15 cellular contexts compared by ENCODE assay signal in the genomic region with DNA sequence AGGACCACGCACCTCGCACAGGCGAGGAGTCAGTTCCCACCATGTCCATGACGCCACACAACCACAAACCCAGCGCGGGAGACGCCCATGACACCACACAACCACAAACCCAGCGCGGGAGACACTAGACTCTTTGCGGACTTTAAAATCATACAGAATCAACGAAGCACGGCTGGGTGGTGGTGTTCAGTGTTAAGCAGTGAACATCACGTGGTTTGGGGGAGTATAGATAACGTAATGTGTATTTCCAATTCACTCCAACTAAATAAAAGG. TPM values are rescaled to one million over a fixed set of nuclear protein-coding genes. Genes with fewer than 3 reads are reported as not detected.
DNase-seq lines count a peak whose midpoint lies in the region; ATAC-seq and TF ChIP-seq lines count a peak whose summit lies in the region.
"Had no signal": no experiment of that assay in that cellular context is flagged by ENCODE, and none has a peak within 500 bp of the region (broad histone marks: within the 10 kb centered on the region; RNA-seq: fewer than 3 reads in every experiment).

No MANE protein-coding gene starts in this region.

- H3K9me3 Mint-ChIP-seq in activated CD4-positive, alpha-beta T cell treated with anti-CD3 and anti-CD28 coated beads for 36 hours (ENCODE audit: low read depth), result no peaks in the 10 kb centered on the region
- no peaks in the 10 kb centered on the region for H3K9me3 Mint-ChIP-seq in activated naive CD4-positive, alpha-beta T cell treated with anti-CD3 and anti-CD28 coated beads, Interleukin-2, amount 50 U/mL, for 72 hours
- H3K9me3 Mint-ChIP-seq in progenitor cell of endocrine pancreas (ENCODE audit: low read depth), result no peaks in the 10 kb centered on the region

- CTCF ChIA-PET in activated CD4-positive, alpha-beta T cell treated with anti-CD3 and anti-CD28 coated beads for 36 hours (lab: Charles Lee), result no interaction called here

- peak; percentile 46 for DNase-seq in activated CD4-positive, alpha-beta T cell treated with anti-CD3 and anti-CD28 coated beads for 36 hours
- DNase-seq in activated CD4-positive, alpha-beta T cell treated with anti-CD3 and anti-CD28 coated beads, Interleukin-2, amount 50 U/mL, for 1 hour, result no peak
- DNase-seq in HUDEP-2 (lab: John Stamatoyannopoulos, UW; ENCODE audit: unreplicated experiment in 76 of 76) (peak in 73 of 76 experiments; percentile 57 to 97 (median 84)), progenitor cell of endocrine pancreas (ENCODE audit: low spot score, unreplicated experiment) (no peak), Ammon's horn (ENCODE audit: low spot score) (no peak), middle frontal gyrus (ENCODE audit: extremely low spot score, low spot score) (no peak), putamen (ENCODE audit: low spot score) (no peak)
- DNase-seq in activated naive CD4-positive, alpha-beta T cell treated with anti-CD3 and anti-CD28 coated beads, Interleukin-2, amount 50 U/mL, for 72 hours (ENCODE audit: low spot score in 2 of 2), result no peak
- DNase-seq: activated CD4-positive, alpha-beta T cell treated with anti-CD3 and anti-CD28 coated beads, Interleukin-2, amount 50 U/mL, for 48 hours; activated effector memory CD4-positive, alpha-beta T cell treated with anti-CD3 and anti-CD28 coated beads, Interleukin-2, amount 50 U/mL, for 16 hours; effector CD4-positive, alpha-beta T cell; EL; NCI-H1417; T1000 had no signal

- peak overlapping the region; percentile 60 for H3K27ac Mint-ChIP-seq in activated CD4-positive, alpha-beta T cell treated with anti-CD3 and anti-CD28 coated beads for 36 hours
- H3K27ac Mint-ChIP-seq in activated naive CD4-positive, alpha-beta T cell treated with anti-CD3 and anti-CD28 coated beads, Interleukin-2, amount 50 U/mL, for 72 hours, result peak overlapping the region; percentile 58 to 89
- peak overlapping the region; percentile 64 for H3K27ac Mint-ChIP-seq in progenitor cell of endocrine pancreas

- peak; percentile 28 for ATAC-seq in activated CD4-positive, alpha-beta T cell treated with anti-CD3 and anti-CD28 coated beads for 36 hours
- ATAC-seq in activated naive CD4-positive, alpha-beta T cell treated with anti-CD3 and anti-CD28 coated beads, Interleukin-2, amount 50 U/mL, for 72 hours, result peak; percentile 13 to 16
- ATAC-seq: left lung had no signal

- no peak for TF ChIP-seq CTCF in progenitor cell of endocrine pancreas (IDR thresholded peaks at IDR 0.05; ENCODE audit: unreplicated experiment)

- H3K27me3 Mint-ChIP-seq in activated CD4-positive, alpha-beta T cell treated with anti-CD3 and anti-CD28 coated beads for 36 hours, result no peaks in the 10 kb centered on the region
- no peaks in the 10 kb centered on the region for H3K27me3 Mint-ChIP-seq in progenitor cell of endocrine pancreas

- intact Hi-C loops in activated CD4-positive, alpha-beta T cell treated with anti-CD3 and anti-CD28 coated beads for 36 hours (cut with DNase I, micrococcal nuclease), result no loop called here

- peak overlapping the region; percentile 24 for H3K4me3 Mint-ChIP-seq in activated CD4-positive, alpha-beta T cell treated with anti-CD3 and anti-CD28 coated beads for 36 hours
- H3K4me3 Mint-ChIP-seq in progenitor cell of endocrine pancreas (ENCODE audit: low read depth), result no peak overlapping the region

- peaks cover 51% of the 10 kb centered on the region for H3K4me1 Mint-ChIP-seq in activated CD4-positive, alpha-beta T cell treated with anti-CD3 and anti-CD28 coated beads for 36 hours
- peaks cover 8% of the 10 kb centered on the region for H3K4me1 Mint-ChIP-seq in progenitor cell of endocrine pancreas (ENCODE audit: low read depth)

- POLR2A ChIA-PET in activated CD4-positive, alpha-beta T cell treated with anti-CD3 and anti-CD28 coated beads for 36 hours (lab: Charles Lee), result no interaction called here

- peaks cover 44% of the 10 kb centered on the region for H3K36me3 Mint-ChIP-seq in activated CD4-positive, alpha-beta T cell treated with anti-CD3 and anti-CD28 coated beads for 36 hours (ENCODE audit: low read depth)
- peaks cover 11 to 44% of the 10 kb centered on the region in 2 donors for H3K36me3 Mint-ChIP-seq in activated naive CD4-positive, alpha-beta T cell treated with anti-CD3 and anti-CD28 coated beads, Interleukin-2, amount 50 U/mL, for 72 hours
- H3K36me3 Mint-ChIP-seq in progenitor cell of endocrine pancreas (ENCODE audit: insufficient read depth), result peaks cover 30% of the 10 kb centered on the region

RNA-seq across cellular contexts. Expression of a gene that starts 19.2 kb away (rescaled TPM):
- 10 to 100 TPM; 34.8 to 44.3 TPM for total RNA-seq in activated CD4-positive, alpha-beta T cell treated with anti-CD3 and anti-CD28 coated beads for 36 hours
- total RNA-seq in activated naive CD4-positive, alpha-beta T cell treated with anti-CD3 and anti-CD28 coated beads, Interleukin-2, amount 50 U/mL, for 72 hours, result 10 to 100 TPM; 61.7 to 99.8 TPM
- total RNA-seq in progenitor cell of endocrine pancreas, result 221 and 226 TPM in 2 replicates

RNA-seq across cellular contexts. Expression of a gene that starts 36.5 kb away (rescaled TPM):
- total RNA-seq in activated CD4-positive, alpha-beta T cell treated with anti-CD3 and anti-CD28 coated beads for 36 hours, result 10 to 100 TPM; 83.4 to 84.9 TPM
- 10 to 100 TPM; 72.8 to 81.2 TPM for total RNA-seq in activated naive CD4-positive, alpha-beta T cell treated with anti-CD3 and anti-CD28 coated beads, Interleukin-2, amount 50 U/mL, for 72 hours
- total RNA-seq in progenitor cell of endocrine pancreas, result 65.0 and 73.5 TPM in 2 replicates

RNA-seq across cellular contexts. Expression of a gene that starts 52.7 kb away (rescaled TPM):
- 100 to 1,000 TPM; 103 to 121 TPM for total RNA-seq in activated CD4-positive, alpha-beta T cell treated with anti-CD3 and anti-CD28 coated beads for 36 hours
- 100 to 1,000 TPM; 114 to 126 TPM for total RNA-seq in activated naive CD4-positive, alpha-beta T cell treated with anti-CD3 and anti-CD28 coated beads, Interleukin-2, amount 50 U/mL, for 72 hours
- total RNA-seq in progenitor cell of endocrine pancreas, result 78.7 and 85.2 TPM in 2 replicates

Comparison
In these comparisons a context has a peak if more than half of its experiments do, and no peak if none do; other contexts are left out.
1. DNase-seq: peak in activated CD4-positive, alpha-beta T cell treated with anti-CD3 and anti-CD28 coated beads for 36 hours (single experiment) and HUDEP-2 (73 of 76); none in activated CD4-positive, alpha-beta T cell treated with anti-CD3 and anti-CD28 coated beads, Interleukin-2, amount 50 U/mL, for 1 hour (single experiment), activated naive CD4-positive, alpha-beta T cell treated with anti-CD3 and anti-CD28 coated beads, Interleukin-2, amount 50 U/mL, for 72 hours (0 of 2), progenitor cell of endocrine pancreas (single experiment), Ammon's horn (single experiment), middle frontal gyrus (single experiment) and putamen (single experiment).
2. Peak in every context shown above with its lines, with median percentiles within 50 percentile points of each other: H3K27ac Mint-ChIP-seq.